Comparison of ENCODE assay signal across 9 cellular contexts in genomic region chr2:164913640-164914346, GRCh38. TPM values are rescaled to one million over a fixed set of nuclear protein-coding genes. Genes with fewer than 3 reads are reported as not detected.
A peak's percentile ranks its signal among the peaks of the same experiment; 100 is the strongest.
DNase-seq lines count a peak whose midpoint lies in the region; TF ChIP-seq lines count a peak whose summit lies in the region.
"Had no signal": no experiment of that assay in that cellular context is flagged by ENCODE, and none has a peak within 500 bp of the region (broad histone marks: within the 10 kb centered on the region; RNA-seq: fewer than 3 reads in every experiment).

No MANE protein-coding gene starts in this region.

- H3K4me3 ChIP-seq in right atrium auricular region (no peak overlapping the region), thyroid gland (replicated peaks in 1 of 3) (no peak overlapping the region)
- H3K4me3 ChIP-seq: BLaER1 had no signal

- H3K4me1 ChIP-seq in right atrium auricular region (peaks cover 0 to 22% of the 10 kb centered on the region in 2 donors), thyroid gland (peaks cover 27 to 35% of the 10 kb centered on the region in 2 donors)
- H3K4me1 ChIP-seq: BLaER1 had no signal

- TF ChIP-seq POLR2A in thyroid gland (IDR thresholded peaks at IDR 0.05), result no peak

- H3K27ac ChIP-seq in right atrium auricular region (no peak overlapping the region), thyroid gland (peak overlapping the region; percentile 34 to 74 (median 55))
- H3K27ac ChIP-seq: BLaER1 had no signal

- H3K9me3 ChIP-seq in right atrium auricular region (no peaks in the 10 kb centered on the region), thyroid gland (no peaks in the 10 kb centered on the region)
- H3K9me3 ChIP-seq: BLaER1 had no signal

- DNase-seq in NCI-H1092 treated with DMSO at 0.1 percent for 48 hours (lab: John Stamatoyannopoulos, UW) (peak; percentile 27), NCI-H1092 (lab: John Stamatoyannopoulos, UW) (no peak), SW480 (ENCODE audit: low spot score) (peak; percentile 12), right atrium auricular region (ENCODE audit: low spot score) (no peak), thyroid gland (no peak), iPS-NIHi11 (ENCODE audit: low spot score) (no peak), COLO668 (lab: John Stamatoyannopoulos, UW; ENCODE audit: unreplicated experiment) (no peak), foreskin melanocyte (no peak)

- H3K27me3 ChIP-seq in right atrium auricular region (no peaks in the 10 kb centered on the region), thyroid gland (no peaks in the 10 kb centered on the region)
- H3K27me3 ChIP-seq: BLaER1 had no signal

- H3K36me3 ChIP-seq in right atrium auricular region (no peaks in the 10 kb centered on the region), thyroid gland (no peaks in the 10 kb centered on the region)
- H3K36me3 ChIP-seq: BLaER1 had no signal

- intact Hi-C loops in thyroid gland (cut with DNase I), result loop anchor here (10.0 kb wide), 1 partner anchor 69 kb away; the partner anchor contains the start of gene COBLL1

- TF ChIP-seq CTCF in right atrium auricular region (IDR thresholded peaks at IDR 0.05) (peak; percentile 22 to 62), thyroid gland (IDR thresholded peaks at IDR 0.05) (peak in 4 of 6 experiments; percentile 26 to 66 (median 50))

RNA-seq across cellular contexts. Expression of gene SLC38A11, which starts 41.5 kb away (rescaled TPM):
- under 1 TPM in 1 of 2 donors, not detected in 1; 0.74 TPM for total RNA-seq in right atrium auricular region
- 1 to 10 TPM in 2 of 4 donors, not detected in 2; 1.2 to 3.7 TPM for total RNA-seq in thyroid gland

Comparison
In these comparisons a context has a peak if more than half of its experiments do, and no peak if none do; other contexts are left out.
1. DNase-seq: peak in NCI-H1092 treated with DMSO at 0.1 percent for 48 hours (single experiment) and SW480 (single experiment); none in NCI-H1092 (single experiment), right atrium auricular region (single experiment), thyroid gland (0 of 2), iPS-NIHi11 (single experiment), COLO668 (single experiment) and foreskin melanocyte (single experiment).
2. H3K27ac ChIP-seq: peak in thyroid gland (3 of 3); none in right atrium auricular region (0 of 2).